In the genomic region with DNA sequence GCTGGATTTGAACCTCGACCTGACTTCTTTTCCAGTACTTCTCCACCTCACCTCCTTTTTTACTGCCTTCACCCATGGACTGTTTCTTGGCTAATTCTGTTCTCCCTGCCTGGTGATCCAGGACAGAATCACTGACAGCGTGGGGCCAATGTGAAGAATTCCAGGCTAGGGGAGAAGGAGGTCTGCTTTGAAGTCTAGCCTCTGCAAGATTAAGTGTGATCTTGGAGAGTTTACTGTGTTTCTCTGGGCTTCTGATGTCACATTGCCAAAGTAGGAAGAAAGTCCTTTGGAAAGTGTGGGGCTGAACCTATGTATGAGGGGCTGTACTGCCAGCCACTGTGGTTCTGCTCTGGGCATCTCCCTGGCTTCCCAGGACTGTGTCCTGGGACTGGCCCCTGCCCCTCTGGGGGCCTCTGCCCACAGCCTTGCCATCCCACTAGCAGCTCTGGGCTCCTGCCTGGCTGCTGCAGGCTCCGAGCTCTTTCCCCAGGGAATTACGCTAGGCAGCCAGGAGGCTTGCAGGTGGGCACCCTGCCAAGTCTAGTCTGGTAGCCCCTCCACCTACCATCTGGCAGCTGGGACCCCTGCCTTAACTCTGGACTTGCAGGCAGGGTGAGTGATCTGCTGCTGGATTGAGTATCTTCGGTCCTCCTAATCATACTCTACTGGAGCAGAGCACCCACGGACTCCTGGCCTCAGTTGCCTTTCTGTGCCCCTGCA, we compare ENCODE assay signal across 1 cellular context.
TF ChIP-seq lines count a peak whose summit lies in the region.

No MANE protein-coding gene starts in this region.

TF ChIP-seq in H1, 55 proteins besides CTCF, POLR2A, EP300 and RAD21:
- TF ChIP-seq SP1 (IDR thresholded peaks at IDR 0.05; ENCODE audit: low read depth, low read length) (no peak), RBBP5 (IDR thresholded peaks at IDR 0.05; ENCODE audit: borderline replicate concordance, low read depth, low read length) (0 out of 2 replicates have a peak, but pooled peaks have one; percentile 14), SIN3A (conservative IDR thresholded peaks at IDR 0.05 in 1 of 2, IDR thresholded peaks at IDR 0.05 in 1 of 2; ENCODE audit: low read depth in 1 of 2, low read length in 2 of 2) (peak in 1 of 2 experiments; percentile 56; a peak in 1 of 4 replicates)
TF ChIP-seq in H1: peak in this region for 2.
